Comparison of ENCODE assay signal across 8 cellular contexts in genomic region chr6:31970604-31971271, GRCh38. TPM values are rescaled to one million over a fixed set of nuclear protein-coding genes. Genes with fewer than 3 reads are reported as not detected.
A peak's percentile ranks its signal among the peaks of the same experiment; 100 is the strongest.
DNase-seq lines count a peak whose midpoint lies in the region; ATAC-seq and TF ChIP-seq lines count a peak whose summit lies in the region.

No MANE protein-coding gene starts in this region.

- peak overlapping the region; percentile 100 for H3K27ac Mint-ChIP-seq in MCF 10A (ENCODE audit: low read depth, unreplicated experiment)
- peak overlapping the region; percentile 100 for H3K27ac Mint-ChIP-seq in naive B cell

- intact Hi-C loops in MCF 10A (cut with micrococcal nuclease) = loop anchor here (1.0 to 10.0 kb wide), 2 partner anchors 11 to 184 kb away; partner anchors contain the start of genes PPT2, PRRT1 and SKIC2

- CTCF ChIA-PET in MCF 10A (lab: Yijun Ruan, JAX) = interaction anchor here (0.6 to 1.5 kb wide), 5 partner anchors 9 to 1604 kb away, joined by 3 to 4 read pairs (median 3); no protein-coding TSS in a partner anchor

- H3K4me3 Mint-ChIP-seq in MCF 10A (ENCODE audit: unreplicated experiment) (peak overlapping the region; percentile 80), naive B cell (peak overlapping the region; percentile 57 to 99 (median 96))

- no peak for TF ChIP-seq CTCF in MCF 10A (IDR thresholded peaks at IDR 0.05; ENCODE audit: unreplicated experiment)

- POLR2A ChIA-PET in MCF 10A (lab: Yijun Ruan, JAX) = interaction anchor here (0.6 to 6.9 kb wide), 21 partner anchors 9 to 429 kb away, joined by 3 to 109 read pairs (median 5); partner anchors contain the start of genes AGPAT1, ATF6B, C6orf47 and CFB

- ATAC-seq in naive B cell (ENCODE audit: low read depth in 2 of 2) = no peak
- ATAC-seq in HG02870 (IDR thresholded peaks at IDR 0.05; ENCODE audit: unreplicated experiment) = no peak
- ATAC-seq in GM21723 (IDR thresholded peaks at IDR 0.05; ENCODE audit: unreplicated experiment) = no peak
- ATAC-seq in HG03175 (IDR thresholded peaks at IDR 0.05; ENCODE audit: unreplicated experiment) = no peak

- no peaks in the 10 kb centered on the region; the same call in 1 of the 2 replicates for H3K9me3 ChIP-seq in ES-I3 (ENCODE audit: control insufficient read depth, insufficient read depth, low read length)

- peak; percentile 41 for DNase-seq in NCI-H2107 (lab: John Stamatoyannopoulos, UW)
- peak; percentile 23 for DNase-seq in MCF 10A (ENCODE audit: unreplicated experiment)
- no peak for DNase-seq in naive B cell
- DNase-seq in stimulated activated CD4-positive, alpha-beta T cell treated with anti-CD3 and anti-CD28 coated beads, Interleukin-1b, Interleukin-23, amount 100 ng/mL, for 48 hours = no peak

- H3K27me3 Mint-ChIP-seq in MCF 10A (ENCODE audit: insufficient read depth, unreplicated experiment) (no peaks in the 10 kb centered on the region), naive B cell (no peaks in the 10 kb centered on the region)

- H3K36me3 Mint-ChIP-seq in MCF 10A (ENCODE audit: insufficient read depth, unreplicated experiment) (peaks cover 81% of the 10 kb centered on the region), naive B cell (peaks cover 0 to 22% of the 10 kb centered on the region in 2 donors)

- H3K36me3 ChIP-seq in ES-I3 (ENCODE audit: insufficient read depth, low read length) = peaks cover 8% of the 10 kb centered on the region

- BruUV-seq in MCF 10A (replicated peaks; lab: Mats Ljungman, UMichigan) = no TSS peak

- peaks cover 5% of the 10 kb centered on the region; the same call in 1 of the 2 replicates for H3K4me1 ChIP-seq in ES-I3 (ENCODE audit: insufficient read depth, low read length)

- no peaks in the 10 kb centered on the region for H3K9me3 Mint-ChIP-seq in MCF 10A (ENCODE audit: unreplicated experiment)
- H3K9me3 Mint-ChIP-seq in naive B cell = no peaks in the 10 kb centered on the region

- peak overlapping the region; percentile 69; the same call in 1 of the 2 replicates for H3K9ac ChIP-seq in ES-I3 (ENCODE audit: low read depth, low read length)

- H3K4me1 Mint-ChIP-seq in MCF 10A (ENCODE audit: insufficient read depth, unreplicated experiment) = peaks cover 21% of the 10 kb centered on the region
- peaks cover 30 to 48% (median 46%) of the 10 kb centered on the region in 3 donors for H3K4me1 Mint-ChIP-seq in naive B cell

RNA-seq across cellular contexts. Expression of gene DXO, which starts 1.2 kb away (rescaled TPM):
- total RNA-seq in MCF 10A (2022) = 39.1 and 41.4 TPM in 2 replicates
- polyA plus RNA-seq in naive B cell (ENCODE audit: low read depth in 6 of 6) = 10 to 100 TPM; 15.5 to 24.0 (median 20.5) TPM

RNA-seq across cellular contexts. Expression of gene C4A, which starts 11.1 kb away (rescaled TPM):
- total RNA-seq in MCF 10A (2022) = 7.7 and 16.2 TPM in 2 replicates
- under 1 TPM in 3 of 6 donors, not detected in 3; 0.27 to 0.54 (median 0.29) TPM for polyA plus RNA-seq in naive B cell (ENCODE audit: low read depth in 6 of 6)

RNA-seq across cellular contexts. Expression of gene SKIC2, which starts 11.8 kb away (rescaled TPM):
- 53.1 and 66.2 TPM in 2 replicates for total RNA-seq in MCF 10A (2022)
- 10 to 100 TPM; 10.7 to 21.0 (median 18.1) TPM for polyA plus RNA-seq in naive B cell (ENCODE audit: low read depth in 6 of 6)

RNA-seq across cellular contexts. Expression of gene NELFE, which starts 12.0 kb away (rescaled TPM):
- 90.7 and 113 TPM in 2 replicates for total RNA-seq in MCF 10A (2022)
- polyA plus RNA-seq in naive B cell (ENCODE audit: low read depth in 6 of 6) = 100 to 1,000 TPM in 1 of 6 donors, 10 to 100 TPM in 5; 59.1 to 104 (median 65.3) TPM

RNA-seq across cellular contexts. Expression of gene CFB, which starts 24.8 kb away (rescaled TPM):
- total RNA-seq in MCF 10A (2022) = 24.5 and 24.6 TPM in 2 replicates
- polyA plus RNA-seq in naive B cell (ENCODE audit: low read depth in 6 of 6) = 1 to 10 TPM in 3 of 6 donors, under 1 TPM in 1, not detected in 2; 0.68 to 1.6 (median 1.1) TPM

Comparison
In these comparisons a context has a peak if more than half of its experiments do, and no peak if none do; other contexts are left out.
1. DNase-seq: peak in NCI-H2107 (single experiment) and MCF 10A (single experiment); none in naive B cell (single experiment) and stimulated activated CD4-positive, alpha-beta T cell treated with anti-CD3 and anti-CD28 coated beads, Interleukin-1b, Interleukin-23, amount 100 ng/mL, for 48 hours (single experiment).